ENCODE assay signal across 17 cellular contexts in the genomic region with DNA sequence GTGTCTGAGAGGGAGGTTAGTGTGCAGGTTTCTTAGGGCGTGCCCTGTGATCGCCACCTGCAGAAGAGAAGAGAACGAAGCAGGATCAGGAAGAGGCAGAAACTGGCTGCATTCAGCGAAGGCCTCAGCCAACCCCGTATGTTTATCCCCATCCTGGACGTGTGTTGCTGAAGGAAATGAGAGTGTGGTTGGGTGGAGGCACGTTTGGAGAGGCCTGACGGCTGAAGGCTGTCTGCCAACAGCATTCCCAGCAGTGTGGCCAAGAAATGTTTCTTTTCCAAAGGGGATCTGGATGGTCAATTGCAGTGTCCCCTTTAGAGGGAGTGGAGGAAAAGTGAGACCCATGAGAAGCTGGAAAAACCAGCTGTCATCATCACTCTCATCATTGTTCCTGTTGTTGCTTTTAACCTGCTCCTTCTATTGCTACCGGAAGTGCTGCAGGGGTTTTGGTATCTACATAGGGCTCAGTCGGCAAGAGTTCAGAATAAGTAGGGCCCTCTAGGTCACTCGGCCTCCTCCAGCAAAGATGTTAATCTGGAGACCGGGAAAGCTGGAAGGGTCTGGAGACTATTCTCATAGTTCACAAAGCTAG. TPM values are rescaled to one million over a fixed set of nuclear protein-coding genes. Genes with fewer than 3 reads are reported as not detected.
DNase-seq lines count a peak whose midpoint lies in the region; ATAC-seq and TF ChIP-seq lines count a peak whose summit lies in the region.
"Had no signal": no experiment of that assay in that cellular context is flagged by ENCODE, and none has a peak within 500 bp of the region (broad histone marks: within the 10 kb centered on the region; RNA-seq: fewer than 3 reads in every experiment).

No MANE protein-coding gene starts in this region.

- H3K36me3 ChIP-seq in left ventricle myocardium inferior (no peaks in the 10 kb centered on the region), uterus (no peaks in the 10 kb centered on the region)
- H3K36me3 ChIP-seq: adrenal gland had no signal

- peak overlapping the region in 1 of 3 experiments; percentile 1 for H3K4me3 Mint-ChIP-seq in nephron
- H3K4me3 Mint-ChIP-seq: activated CD4-positive, alpha-beta T cell treated with anti-CD3 and anti-CD28 coated beads, Interleukin-2, amount 10 ng/mL, durations not matched to agents 24 days and 14 days; stimulated activated naive B cell treated with anti-CD40 and anti-IgM and Interleukin-4, amounts not matched to agents 10 μg/mL and 1 μg/mL and 100 μg/mL, for 72 hours had no signal

- peaks cover 36% of the 10 kb centered on the region for H3K4me1 Mint-ChIP-seq in nephron
- H3K4me1 Mint-ChIP-seq: activated CD4-positive, alpha-beta T cell treated with anti-CD3 and anti-CD28 coated beads, Interleukin-2, amount 10 ng/mL, durations not matched to agents 24 days and 14 days; stimulated activated naive B cell treated with anti-CD40 and anti-IgM and Interleukin-4, amounts not matched to agents 10 μg/mL and 1 μg/mL and 100 μg/mL, for 72 hours had no signal

- H3K9me3 ChIP-seq in left ventricle myocardium inferior (replicated peaks) (no peaks in the 10 kb centered on the region), uterus (no peaks in the 10 kb centered on the region)
- H3K9me3 ChIP-seq: adrenal gland had no signal

- no peak for TF ChIP-seq CTCF in left ventricle myocardium inferior (IDR thresholded peaks at IDR 0.05; ENCODE audit: borderline replicate concordance)
- no peak for TF ChIP-seq CTCF in fibroblast of mammary gland (conservative IDR thresholded peaks at IDR 0.05; ENCODE audit: control insufficient read depth, insufficient read depth, low read depth, low read length)
- no peak for TF ChIP-seq CTCF in nephron (IDR thresholded peaks at IDR 0.05; ENCODE audit: unreplicated experiment in 3 of 3)
- no peak for TF ChIP-seq CTCF in uterus (IDR thresholded peaks at IDR 0.05)

- H3K27me3 Mint-ChIP-seq in nephron (ENCODE audit: low read depth): peaks cover 4% of the 10 kb centered on the region

- H3K9me3 Mint-ChIP-seq in nephron: no peaks in the 10 kb centered on the region
- H3K9me3 Mint-ChIP-seq: activated CD4-positive, alpha-beta T cell treated with anti-CD3 and anti-CD28 coated beads, Interleukin-2, amount 10 ng/mL, durations not matched to agents 24 days and 14 days; stimulated activated naive B cell treated with anti-CD40 and anti-IgM and Interleukin-4, amounts not matched to agents 10 μg/mL and 1 μg/mL and 100 μg/mL, for 72 hours had no signal

- DNase-seq in left cardiac atrium (peak; percentile 40), left ventricle myocardium inferior (no peak), fibroblast of mammary gland (ENCODE audit: low read depth) (peak; percentile 19), uterus (peak in 1 of 2 donors; percentile 53), G401 (ENCODE audit: low spot score) (no peak), ecto neural progenitor cell (ENCODE audit: low spot score) (no peak), DMS153 treated with DMSO at 0.1 percent for 48 hours (lab: John Stamatoyannopoulos, UW; ENCODE audit: unreplicated experiment) (no peak)
- DNase-seq: activated CD4-positive, alpha-beta T cell treated with anti-CD3 and anti-CD28 coated beads, Interleukin-2, amount 10 ng/mL, durations not matched to agents 24 days and 14 days; activated gamma-delta T cell; adrenal gland; C1 segment of cervical spinal cord; GF-D8; NCI-H1105 treated with DMSO at 0.1 percent for 48 hours; NCI-H526 treated with DMSO at 0.1 percent for 48 hours; stimulated activated naive B cell treated with anti-CD40 and anti-IgM and Interleukin-4, amounts not matched to agents 10 μg/mL and 1 μg/mL and 100 μg/mL, for 72 hours had no signal

- H3K27ac Mint-ChIP-seq in nephron: peak overlapping the region in 2 of 3 experiments; percentile 71 to 76
- H3K27ac Mint-ChIP-seq: activated CD4-positive, alpha-beta T cell treated with anti-CD3 and anti-CD28 coated beads, Interleukin-2, amount 10 ng/mL, durations not matched to agents 24 days and 14 days; stimulated activated naive B cell treated with anti-CD40 and anti-IgM and Interleukin-4, amounts not matched to agents 10 μg/mL and 1 μg/mL and 100 μg/mL, for 72 hours had no signal

- TF ChIP-seq POLR2A in uterus (IDR thresholded peaks at IDR 0.05): no peak

- in situ Hi-C loops in G401 (cut with HindIII; ENCODE audit: low sequenced_read_pairs): no loop called here

- H3K27ac ChIP-seq in left ventricle myocardium inferior (replicated peaks) (no peak overlapping the region), uterus (peak overlapping the region; percentile 58 to 70)
- H3K27ac ChIP-seq: adrenal gland had no signal

- no peaks in the 10 kb centered on the region for H3K27me3 ChIP-seq in left ventricle myocardium inferior (ENCODE audit: low read depth)
- no peaks in the 10 kb centered on the region for H3K27me3 ChIP-seq in uterus
- H3K27me3 ChIP-seq: adrenal gland had no signal

- no peak overlapping the region for H3K4me3 ChIP-seq in left ventricle myocardium inferior
- no peak overlapping the region for H3K4me3 ChIP-seq in fibroblast of mammary gland (ENCODE audit: control insufficient read depth, low read depth, low read length)
- no peak overlapping the region for H3K4me3 ChIP-seq in uterus
- H3K4me3 ChIP-seq: adrenal gland had no signal

- H3K4me1 ChIP-seq in left ventricle myocardium inferior: no peaks in the 10 kb centered on the region
- H3K4me1 ChIP-seq in uterus: peaks cover 0 to 7% of the 10 kb centered on the region in 2 donors

- no peaks in the 10 kb centered on the region for H3K36me3 Mint-ChIP-seq in nephron (ENCODE audit: low read depth)
- H3K36me3 Mint-ChIP-seq: stimulated activated naive B cell treated with anti-CD40 and anti-IgM and Interleukin-4, amounts not matched to agents 10 μg/mL and 1 μg/mL and 100 μg/mL, for 72 hours had no signal

- ATAC-seq in left cardiac atrium: peak; percentile 54 to 59
- ATAC-seq: sciatic nerve; stimulated activated naive B cell treated with anti-CD40 and anti-IgM and Interleukin-4, amounts not matched to agents 10 μg/mL and 1 μg/mL and 100 μg/mL, for 72 hours had no signal

- intact Hi-C loops in left cardiac atrium (cut with DNase I): no loop called here
- intact Hi-C loops in left ventricle myocardium inferior (cut with micrococcal nuclease): no loop called here
- intact Hi-C loops in uterus (cut with DNase I; ENCODE audit: low total_unique reads): no loop called here

RNA-seq across cellular contexts. Expression of a gene that starts 46.5 kb away (rescaled TPM):
- 1 to 10 TPM; 1.4 to 1.7 TPM for total RNA-seq in left cardiac atrium
- 12.9 TPM for total RNA-seq in left ventricle myocardium inferior
- 10 to 100 TPM in 3 of 4 donors, 1 to 10 TPM in 1; 6.2 to 28.5 (median 18.4) TPM for total RNA-seq in uterus
- total RNA-seq in G401 (2014; rRNA removed; shearing (Covaris generic)): 2.6 and 4.5 TPM in 2 replicates
- total RNA-seq: activated CD4-positive, alpha-beta T cell treated with anti-CD3 and anti-CD28 coated beads, Interleukin-2, amount 10 ng/mL, durations not matched to agents 24 days and 14 days had no signal

Comparison
In these comparisons a context has a peak if more than half of its experiments do, and no peak if none do; other contexts are left out.
1. DNase-seq: peak in left cardiac atrium (single experiment) and fibroblast of mammary gland (single experiment); none in left ventricle myocardium inferior (single experiment), G401 (single experiment), ecto neural progenitor cell (single experiment) and DMS153 treated with DMSO at 0.1 percent for 48 hours (single experiment).